20 cellular contexts compared by ENCODE assay signal in the genomic region with DNA sequence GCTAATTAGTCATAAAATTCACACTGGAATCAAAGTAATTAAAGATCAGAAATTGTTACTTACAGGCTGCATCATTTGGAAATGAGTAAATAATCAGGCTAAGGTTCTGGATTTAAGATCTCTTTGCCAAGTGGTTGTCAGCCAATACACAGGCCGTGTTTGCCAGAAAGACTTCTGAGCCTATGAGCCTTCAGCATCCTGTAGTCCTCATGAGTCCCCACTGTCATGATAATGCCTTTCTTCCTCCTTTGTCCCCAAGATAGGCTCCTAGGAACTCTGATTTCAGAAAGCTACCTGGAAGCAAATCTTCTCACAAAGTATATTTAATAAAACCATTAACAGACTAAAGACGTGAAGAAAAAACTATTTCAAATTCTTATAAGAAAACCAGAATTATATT.
DNase-seq lines count a peak whose midpoint lies in the region; TF ChIP-seq lines count a peak whose summit lies in the region.
"Had no signal": no experiment of that assay in that cellular context is flagged by ENCODE, and none has a peak within 500 bp of the region (broad histone marks: within the 10 kb centered on the region; RNA-seq: fewer than 3 reads in every experiment).

No MANE protein-coding gene starts in this region.

- H4K5ac ChIP-seq in H9 (ENCODE audit: insufficient read length, low read depth, low read length): no peak overlapping the region

- H4K91ac ChIP-seq in H9 (ENCODE audit: insufficient read length, low read depth, low read length): no peak overlapping the region

- H3K4me1 Mint-ChIP-seq in H9: peaks cover 3 to 8% of the 10 kb centered on the region in 2 experiments
- H3K4me1 Mint-ChIP-seq in CD8-positive, alpha-beta memory T cell: peaks cover 0 to 2% (median 0%) of the 10 kb centered on the region in 3 donors
- H3K4me1 Mint-ChIP-seq: B cell; CD4-positive, CD25-positive, alpha-beta regulatory T cell had no signal

- no peak overlapping the region for H3K9ac ChIP-seq in H9 (ENCODE audit: extremely low read depth, insufficient read length, low read length)
- no peak overlapping the region for H3K9ac ChIP-seq in NT2/D1 (ENCODE audit: insufficient read length, low read depth)
- H3K9ac ChIP-seq: BLaER1 had no signal

- peaks cover 2 to 8% (median 5%) of the 10 kb centered on the region in 3 experiments; a peak in 5 of 7 replicates for H3K36me3 Mint-ChIP-seq in H9 (ENCODE audit: insufficient read depth in 1 of 3, low read depth in 3 of 3)
- H3K36me3 Mint-ChIP-seq in CD8-positive, alpha-beta memory T cell: no peaks in the 10 kb centered on the region
- H3K36me3 Mint-ChIP-seq: CD4-positive, CD25-positive, alpha-beta regulatory T cell; CD8-positive, alpha-beta T cell had no signal

- H3K4me3 Mint-ChIP-seq in H9: no peak overlapping the region
- H3K4me3 Mint-ChIP-seq in CD8-positive, alpha-beta memory T cell: no peak overlapping the region
- H3K4me3 Mint-ChIP-seq: B cell; CD4-positive, CD25-positive, alpha-beta regulatory T cell; CD8-positive, alpha-beta T cell; HFFc6 had no signal

- H3K36me3 ChIP-seq in NT2/D1 (ENCODE audit: insufficient read depth, insufficient read length, low read length): no peaks in the 10 kb centered on the region
- H3K36me3 ChIP-seq in CD8-positive, alpha-beta memory T cell (ENCODE audit: insufficient read depth, low read length): no peaks in the 10 kb centered on the region
- H3K36me3 ChIP-seq: BLaER1, HAP-1 had no signal

- H3K79me2 ChIP-seq in H9 (ENCODE audit: insufficient read depth, low read length): no peaks in the 10 kb centered on the region

- no peak overlapping the region for H2AFZ ChIP-seq in H9 (ENCODE audit: low read length)

- no peaks in the 10 kb centered on the region for H4K20me1 ChIP-seq in H9 (ENCODE audit: control insufficient read depth, insufficient read depth, insufficient read length)
- H4K20me1 ChIP-seq: BLaER1 had no signal

- no peaks in the 10 kb centered on the region for H3K23me2 ChIP-seq in H9 (ENCODE audit: insufficient read length, low read depth, low read length, poor library complexity, severe bottlenecking)

- no peaks in the 10 kb centered on the region for H3K79me1 ChIP-seq in H9 (ENCODE audit: insufficient read depth, low read depth, low read length, poor library complexity, severe bottlenecking)

- no peak overlapping the region for H3K4me2 ChIP-seq in H9 (ENCODE audit: insufficient read depth, insufficient read length, low read length)

- H2BK12ac ChIP-seq in H9 (ENCODE audit: insufficient read length, low read depth, low read length): no peak overlapping the region

- no CpG with 5 or more reads among the region's 2 CpGs for WGBS in H9 (ENCODE audit: extremely low coverage, insufficient read length, low lambda C conversion rate)

- no peak overlapping the region for H3K27ac ChIP-seq in H9 (ENCODE audit: insufficient read length, low read depth, low read length)
- no peak overlapping the region for H3K27ac ChIP-seq in CD8-positive, alpha-beta memory T cell (ENCODE audit: low read depth, low read length)
- H3K27ac ChIP-seq: 22Rv1, BLaER1, C4-2B had no signal

- H3K27me3 ChIP-seq in H9 (ENCODE audit: insufficient read depth, low read length) (no peaks in the 10 kb centered on the region), NT2/D1 (ENCODE audit: insufficient read depth, insufficient read length) (no peaks in the 10 kb centered on the region)
- no peaks in the 10 kb centered on the region for H3K27me3 ChIP-seq in CD8-positive, alpha-beta memory T cell (ENCODE audit: insufficient read depth, low read length, poor library complexity, severe bottlenecking)
- H3K27me3 ChIP-seq: BLaER1 had no signal

- H2BK5ac ChIP-seq in H9 (ENCODE audit: insufficient read length, low read length): no peak overlapping the region

- H3K23ac ChIP-seq in H9 (ENCODE audit: insufficient read length, low read depth, low read length): no peak overlapping the region

- no peak overlapping the region for H4K8ac ChIP-seq in H9 (replicated peaks; ENCODE audit: insufficient read length, low read depth, low read length)

- no peak overlapping the region for H3K56ac ChIP-seq in H9 (ENCODE audit: insufficient read length, low read depth, low read length)

- DNase-seq in COR-L47 (lab: John Stamatoyannopoulos, UW) (peak; percentile 7), H9 (peak; percentile 29), NT2/D1 (ENCODE audit: low read depth, low spot score) (peak; percentile 3), iPS DF 19.7 (ENCODE audit: low read depth, low spot score) (peak; percentile 2), GM03348 (ENCODE audit: low spot score) (no peak)
- DNase-seq in CD8-positive, alpha-beta memory T cell: no peak
- DNase-seq in activated CD4-positive, alpha-beta T cell treated with anti-CD3 and anti-CD28 coated beads, Interleukin-2, amount 50 U/mL, for 4 hours: no peak
- no peak for DNase-seq in activated T-cell treated with anti-CD3 and anti-CD28 coated beads, Interleukin-2, amount 50 U/mL, for 48 hours
- DNase-seq: Calu3; CD4-positive, CD25-positive, alpha-beta regulatory T cell; CD8-positive, alpha-beta T cell; DMS53; DMS79 treated with DMSO at 0.1 percent for 48 hours; GF-D8; HFFc6 had no signal

- CTCF ChIA-PET in CD8-positive, alpha-beta memory T cell (lab: Charles Lee): no interaction called here

- H3K4ac ChIP-seq in H9 (ENCODE audit: low read depth, low read length): no peak overlapping the region

- no peak overlapping the region for H3K4me3 ChIP-seq in NT2/D1 (ENCODE audit: insufficient read length, low read depth)
- no peak overlapping the region for H3K4me3 ChIP-seq in CD8-positive, alpha-beta memory T cell (ENCODE audit: low read length)
- H3K4me3 ChIP-seq: BLaER1, HAP-1 had no signal

- no peak overlapping the region for H2BK15ac ChIP-seq in H9 (ENCODE audit: low read depth, low read length)

- no peaks in the 10 kb centered on the region; the same call in none of the 2 replicates for H3K27me3 Mint-ChIP-seq in H9 (ENCODE audit: low read depth)
- H3K27me3 Mint-ChIP-seq in CD8-positive, alpha-beta memory T cell: no peaks in the 10 kb centered on the region
- H3K27me3 Mint-ChIP-seq: B cell; CD4-positive, CD25-positive, alpha-beta regulatory T cell had no signal

- no peak overlapping the region for H2BK120ac ChIP-seq in H9 (ENCODE audit: low read depth, low read length, poor library complexity, severe bottlenecking)

- no peak overlapping the region; a peak in 1 of 7 replicates for H3K27ac Mint-ChIP-seq in H9
- no peak overlapping the region for H3K27ac Mint-ChIP-seq in CD8-positive, alpha-beta memory T cell
- H3K27ac Mint-ChIP-seq: B cell; CD4-positive, CD25-positive, alpha-beta regulatory T cell; CD8-positive, alpha-beta T cell; HFFc6 had no signal

- no peak overlapping the region for H2BK20ac ChIP-seq in H9 (ENCODE audit: low read depth, low read length, poor library complexity, severe bottlenecking)

- no peak overlapping the region for H3K14ac ChIP-seq in H9 (ENCODE audit: insufficient read depth, low read length)

- no peak overlapping the region for H3T11ph ChIP-seq in H9 (ENCODE audit: low read length)

- no peaks in the 10 kb centered on the region for H3K9me3 ChIP-seq in H9 (ENCODE audit: control insufficient read depth, low read depth, low read length)
- no peaks in the 10 kb centered on the region for H3K9me3 ChIP-seq in NT2/D1 (ENCODE audit: insufficient read depth, low read length)
- H3K9me3 ChIP-seq in CD8-positive, alpha-beta memory T cell (ENCODE audit: low read length): no peaks in the 10 kb centered on the region
- H3K9me3 ChIP-seq: BLaER1, HAP-1 had no signal

- TF ChIP-seq CTCF in H9 (conservative IDR thresholded peaks at IDR 0.05): no peak

- H3K18ac ChIP-seq in H9 (ENCODE audit: insufficient read length, low read depth, low read length): no peak overlapping the region

- POLR2A ChIA-PET in CD8-positive, alpha-beta memory T cell (lab: Charles Lee): no interaction called here

- H3K4me1 ChIP-seq in H9 (ENCODE audit: insufficient read depth, low read length) (peaks cover 3% of the 10 kb centered on the region), NT2/D1 (ENCODE audit: insufficient read depth, insufficient read length) (no peaks in the 10 kb centered on the region)
- H3K4me1 ChIP-seq in CD8-positive, alpha-beta memory T cell (ENCODE audit: insufficient read depth, low read length): no peaks in the 10 kb centered on the region
- H3K4me1 ChIP-seq: HAP-1 had no signal

- H3K9me3 Mint-ChIP-seq in H9: peaks cover 9 to 10% of the 10 kb centered on the region in 2 experiments
- H3K9me3 Mint-ChIP-seq in CD8-positive, alpha-beta memory T cell: peaks cover 2 to 27% (median 9%) of the 10 kb centered on the region in 5 donors

- no peak overlapping the region for H2AK5ac ChIP-seq in H9 (ENCODE audit: insufficient read length, low read length)

Comparison
In these comparisons a context has a peak if more than half of its experiments do, and no peak if none do; other contexts are left out.
1. DNase-seq: peak in COR-L47 (single experiment), H9 (single experiment), NT2/D1 (single experiment) and iPS DF 19.7 (single experiment); none in CD8-positive, alpha-beta memory T cell (0 of 5), activated CD4-positive, alpha-beta T cell treated with anti-CD3 and anti-CD28 coated beads, Interleukin-2, amount 50 U/mL, for 4 hours (0 of 2), GM03348 (single experiment) and activated T-cell treated with anti-CD3 and anti-CD28 coated beads, Interleukin-2, amount 50 U/mL, for 48 hours (0 of 2).